In the genomic region with DNA sequence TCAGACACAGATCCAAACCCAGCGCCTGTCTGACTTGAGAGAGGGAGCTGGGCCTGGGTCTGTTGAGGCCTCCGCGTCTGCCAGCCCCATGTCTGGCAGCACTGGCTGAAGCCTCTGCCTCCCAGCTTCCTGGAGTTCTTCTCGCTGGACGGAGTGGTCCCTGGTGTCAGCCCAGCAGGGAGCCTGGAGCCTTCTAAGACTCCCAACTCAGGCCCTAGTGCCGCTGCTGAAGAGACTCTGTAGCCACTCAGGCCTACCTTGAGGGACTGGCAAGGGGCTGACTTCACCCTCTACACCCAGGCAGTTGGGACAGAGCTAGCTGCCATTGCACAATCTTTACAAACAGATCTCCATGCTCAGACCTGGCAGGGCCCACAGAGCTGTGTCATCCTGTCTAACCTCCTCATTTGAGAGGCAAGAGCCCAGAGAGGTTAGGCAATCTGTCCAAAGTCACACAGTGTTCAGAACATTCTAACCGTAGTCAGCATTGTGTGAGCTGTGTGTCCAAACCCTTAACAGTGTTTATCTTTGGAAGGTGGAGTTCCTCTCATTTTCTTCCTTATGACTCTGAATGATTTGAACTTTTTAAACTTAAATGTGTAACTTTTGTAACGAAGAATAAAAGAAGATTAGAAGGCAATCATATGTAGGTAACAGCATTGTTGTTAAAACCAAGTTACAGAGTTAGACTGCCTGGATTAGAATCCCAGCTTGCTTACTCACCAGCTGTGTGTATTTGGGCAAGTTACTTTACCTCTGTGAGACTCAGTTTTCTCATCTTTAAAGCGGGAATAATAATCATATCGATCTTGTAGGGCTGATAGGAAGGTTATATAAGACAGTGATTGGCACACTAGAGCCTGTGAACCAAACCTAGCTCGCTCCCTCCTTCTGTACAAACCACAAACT, we compare ENCODE assay signal across 9 cellular contexts. TPM values are rescaled to one million over a fixed set of nuclear protein-coding genes. Genes with fewer than 3 reads are reported as not detected.
A peak's percentile ranks its signal among the peaks of the same experiment; 100 is the strongest.
DNase-seq lines count a peak whose midpoint lies in the region; ATAC-seq, FAIRE-seq and TF ChIP-seq lines count a peak whose summit lies in the region.
"Had no signal": no experiment of that assay in that cellular context is flagged by ENCODE, and none has a peak within 500 bp of the region (broad histone marks: within the 10 kb centered on the region; RNA-seq: fewer than 3 reads in every experiment).

No MANE protein-coding gene starts in this region.

- peak overlapping the region; percentile 93 to 95 for H2BK12ac ChIP-seq in mesenchymal stem cell (ENCODE audit: low read length in 2 of 2)

- H3K27ac ChIP-seq in A549 (peak overlapping the region; percentile 97 to 100), KOPT-K1 (ENCODE audit: low read depth, low read length, poor library complexity, severe bottlenecking) (peak overlapping the region; percentile 46), mesenchymal stem cell (ENCODE audit: low read length, poor library complexity, severe bottlenecking) (no peak overlapping the region)

- no peaks in the 10 kb centered on the region for H3K36me3 ChIP-seq in KOPT-K1 (ENCODE audit: insufficient read depth, low read length)
- H3K36me3 ChIP-seq in mesenchymal stem cell (ENCODE audit: control insufficient read depth in 1 of 2, insufficient read depth in 2 of 2, low read depth in 1 of 2, low read length in 2 of 2): peaks cover 0 to under 1% of the 10 kb centered on the region in 2 experiments

- ATAC-seq in A549 (peak; percentile 19 to 34; a peak in 5 of 6 replicates), HG03342 (IDR thresholded peaks at IDR 0.05; ENCODE audit: unreplicated experiment) (no peak)
- no peak for ATAC-seq in central memory CD8-positive, alpha-beta T cell (replicated peaks; ENCODE audit: extremely low read depth, poor library complexity, severe bottlenecking)

- FAIRE-seq in A549 (lab: Jason Lieb, UNC): no peak

- H2AK5ac ChIP-seq in mesenchymal stem cell (ENCODE audit: low read length, severe bottlenecking): peak overlapping the region; percentile 75

- peak; percentile 45 to 64; a peak in 3 of 5 replicates for TF ChIP-seq EP300 in A549 (IDR thresholded peaks at IDR 0.05)

- H3K9me3 ChIP-seq in A549 (no peaks in the 10 kb centered on the region), KOPT-K1 (ENCODE audit: insufficient read depth, low read length, poor library complexity, severe bottlenecking) (no peaks in the 10 kb centered on the region), mesenchymal stem cell (ENCODE audit: control insufficient read depth, low read length) (no peaks in the 10 kb centered on the region)

- no peaks in the 10 kb centered on the region for H3K27me3 Mint-ChIP-seq in central memory CD8-positive, alpha-beta T cell
- H3K27me3 Mint-ChIP-seq: activated B cell treated with CpG ODN at 0.5 μM for 24 hours had no signal

- H3K9me3 Mint-ChIP-seq in central memory CD8-positive, alpha-beta T cell: no peaks in the 10 kb centered on the region
- H3K9me3 Mint-ChIP-seq: activated B cell treated with CpG ODN at 0.5 μM for 24 hours had no signal

- no peak; a peak in 1 of 5 replicates for TF ChIP-seq RAD21 in A549 (conservative IDR thresholded peaks at IDR 0.05 in 1 of 2, IDR thresholded peaks at IDR 0.05 in 1 of 2)

- peak overlapping the region; percentile 99 for H3K9ac ChIP-seq in mesenchymal stem cell (ENCODE audit: low read length)

- peak overlapping the region; percentile 73 for H2BK120ac ChIP-seq in mesenchymal stem cell (ENCODE audit: low read depth, low read length)

- no peaks in the 10 kb centered on the region for H3K27me3 ChIP-seq in mesenchymal stem cell (ENCODE audit: control insufficient read depth in 1 of 2, insufficient read depth in 1 of 2, low read length in 2 of 2)

- peak overlapping the region; percentile 70 for H4K91ac ChIP-seq in mesenchymal stem cell (ENCODE audit: low read length)

- H3K4me1 ChIP-seq in A549 (peaks cover 82% of the 10 kb centered on the region), mesenchymal stem cell (ENCODE audit: control insufficient read depth, insufficient read depth, low read depth, low read length) (peaks cover 32% of the 10 kb centered on the region)

- H3K4me1 Mint-ChIP-seq in central memory CD8-positive, alpha-beta T cell: peaks cover 57% of the 10 kb centered on the region

- H3K18ac ChIP-seq in mesenchymal stem cell (ENCODE audit: low read depth in 1 of 2, low read length in 2 of 2): peak overlapping the region; percentile 75 to 81

- peaks cover 27% of the 10 kb centered on the region for H3K36me3 Mint-ChIP-seq in central memory CD8-positive, alpha-beta T cell (ENCODE audit: insufficient read depth)

- H3K27ac Mint-ChIP-seq in central memory CD8-positive, alpha-beta T cell (ENCODE audit: low read depth): peak overlapping the region; percentile 10

- no peak overlapping the region for H3K23ac ChIP-seq in mesenchymal stem cell (ENCODE audit: low read length in 2 of 2)

- no peak overlapping the region for H3K4me3 Mint-ChIP-seq in central memory CD8-positive, alpha-beta T cell
- H3K4me3 Mint-ChIP-seq: activated B cell treated with CpG ODN at 0.5 μM for 24 hours had no signal

- CTCF ChIA-PET in A549 (lab: Yijun Ruan, JAX): interaction anchor here (1.0 to 8.7 kb wide), 12 partner anchors 59 to 183 kb away, joined by 3 to 131 read pairs (median 4); partner anchors contain the start of gene RPL26L1

- peak overlapping the region; percentile 43 for H4K8ac ChIP-seq in mesenchymal stem cell (ENCODE audit: low read length)

- H2AFZ ChIP-seq in mesenchymal stem cell (ENCODE audit: low read depth, low read length): no peak overlapping the region

- peak overlapping the region; percentile 75 to 82 for H3K4ac ChIP-seq in mesenchymal stem cell (ENCODE audit: low read depth in 1 of 2, low read length in 2 of 2)

- no peak overlapping the region for H2BK5ac ChIP-seq in mesenchymal stem cell (ENCODE audit: low read depth, low read length, poor library complexity, severe bottlenecking)

- peak; percentile 21; the same call in 2 of the 3 replicates for TF ChIP-seq CTCF in A549 (IDR thresholded peaks at IDR 0.05)
- TF ChIP-seq CTCF in GM20000 (IDR thresholded peaks at IDR 0.05; ENCODE audit: extremely low read depth, missing control alignments): no peak

- H2BK15ac ChIP-seq in mesenchymal stem cell (ENCODE audit: low read depth, poor library complexity, severe bottlenecking): peak overlapping the region; percentile 70

- no peak overlapping the region for H3K4me3 ChIP-seq in A549
- H3K4me3 ChIP-seq in mesenchymal stem cell (ENCODE audit: insufficient read depth in 1 of 2, low read depth in 1 of 2, low read length in 2 of 2): no peak overlapping the region

- H3K79me1 ChIP-seq in mesenchymal stem cell (replicated peaks; ENCODE audit: low read length, poor library complexity, severe bottlenecking): no peaks in the 10 kb centered on the region

- POLR2A ChIA-PET in A549 (lab: Yijun Ruan, JAX): interaction anchor here (0.7 to 1.7 kb wide), 6 partner anchors 9 to 129 kb away, joined by 3 to 7 read pairs (median 5); no protein-coding TSS in a partner anchor

- peak in 1 of 2 experiments; percentile 94 for DNase-seq in A549 (ENCODE audit: low read depth in 1 of 2, low spot score in 1 of 2)
- no peak for DNase-seq in central memory CD8-positive, alpha-beta T cell (ENCODE audit: low spot score in 2 of 2)
- DNase-seq in mesenchymal stem cell: peak; percentile 97
- no peak for DNase-seq in GM20000 (ENCODE audit: low spot score)
- DNase-seq in NCI-H2171 (lab: John Stamatoyannopoulos, UW): no peak
- no peak for DNase-seq in iPS-NIHi11 (ENCODE audit: low spot score)
- DNase-seq: activated B cell treated with CpG ODN at 0.5 μM for 24 hours had no signal

- WGBS in A549 (ENCODE audit: missing lambda C conversion rate): 66% methylated on average over 11 of the region's 11 CpGs
- 80% methylated on average over 10 of the region's 11 CpGs for WGBS in mesenchymal stem cell

- H3K14ac ChIP-seq in mesenchymal stem cell (ENCODE audit: low read length in 2 of 2): no peak overlapping the region

- H3K4me2 ChIP-seq in A549 (peak overlapping the region; percentile 97), mesenchymal stem cell (ENCODE audit: low read length, poor library complexity, severe bottlenecking) (no peak overlapping the region)

- TF ChIP-seq POLR2A in A549 (IDR thresholded peaks at IDR 0.05; ENCODE audit: low read length): no peak

TF ChIP-seq in A549, 52 proteins besides CTCF, POLR2A, EP300 and RAD21 (continues in another document):
- TF ChIP-seq GATA3 (IDR thresholded peaks at IDR 0.05; ENCODE audit: borderline replicate concordance) (peak; percentile 39; the same call in 1 of the 2 replicates), ZSCAN20 (CRISPR knock-in tag; IDR thresholded peaks at IDR 0.05) (peak; percentile 67; the same call in 1 of the 2 replicates), HDAC2 (IDR thresholded peaks at IDR 0.05) (peak; percentile 45; the same call in 1 of the 2 replicates), BCL3 (IDR thresholded peaks at IDR 0.05) (0 out of 3 replicates have a peak, but pooled peaks have one; percentile 22), HOXB13 (CRISPR knock-in tag; IDR thresholded peaks at IDR 0.05; ENCODE audit: low read depth) (peak; percentile 88), JUNB (IDR thresholded peaks at IDR 0.05) (peak; percentile 14; the same call in 1 of the 2 replicates), RARB (CRISPR knock-in tag; IDR thresholded peaks at IDR 0.05) (peak; percentile 57; the same call in 1 of the 2 replicates)

RNA-seq across cellular contexts. Expression of gene DUSP1, which starts 4.6 kb away (rescaled TPM):
- 525 and 594 TPM in 2 replicates for polyA plus RNA-seq in A549 (2011; rRNA removed)
- 540 and 757 TPM in 2 replicates for polyA plus RNA-seq in A549 (2012; cell fraction: cytosol; rRNA removed)
- polyA plus RNA-seq in A549 (2012; cell fraction: nucleus; rRNA removed): 1,192 and 1,375 TPM in 2 replicates
- 191 to 207 TPM (median 203 TPM) in 3 replicates for polyA plus RNA-seq in A549 (2017; fragmentation: RNase III; extraction: RNeasy Plus Mini Kit Qiagen cat#74134 plus additional on column Dnase treatment)
- 620 and 630 TPM in 2 replicates for polyA minus RNA-seq in A549 (2011; rRNA and poly(A)+ RNA removed)
- 214 TPM for polyA plus RNA-seq in mesenchymal stem cell (2013, experiment 1 of 2)
- polyA plus RNA-seq in mesenchymal stem cell (2013, experiment 2 of 2): 205 TPM

RNA-seq across cellular contexts. Expression of gene ERGIC1, which starts 58.5 kb away (rescaled TPM):
- 176 and 208 TPM in 2 replicates for polyA plus RNA-seq in A549 (2011; rRNA removed)
- polyA plus RNA-seq in A549 (2012; cell fraction: cytosol; rRNA removed): 184 and 254 TPM in 2 replicates
- polyA plus RNA-seq in A549 (2012; cell fraction: nucleus; rRNA removed): 131 and 150 TPM in 2 replicates
- polyA plus RNA-seq in A549 (2017; fragmentation: RNase III; extraction: RNeasy Plus Mini Kit Qiagen cat#74134 plus additional on column Dnase treatment): 289 to 322 TPM (median 304 TPM) in 3 replicates
- 418 and 510 TPM in 2 replicates for polyA minus RNA-seq in A549 (2011; rRNA and poly(A)+ RNA removed)
- polyA plus RNA-seq in mesenchymal stem cell (2013, experiment 1 of 2): 143 TPM
- 140 TPM for polyA plus RNA-seq in mesenchymal stem cell (2013, experiment 2 of 2)

Comparison
In these comparisons a context has a peak if more than half of its experiments do, and no peak if none do; other contexts are left out.
1. ATAC-seq: peak in A549 (2 of 2); none in central memory CD8-positive, alpha-beta T cell (single experiment) and HG03342 (single experiment).